Comparison of ENCODE assay signal across 18 cellular contexts in genomic region chr14:61051046-61051445, GRCh38.
DNase-seq lines count a peak whose midpoint lies in the region; ATAC-seq, FAIRE-seq and TF ChIP-seq lines count a peak whose summit lies in the region.
"Had no signal": no experiment of that assay in that cellular context is flagged by ENCODE, and none has a peak within 500 bp of the region (broad histone marks: within the 10 kb centered on the region; RNA-seq: fewer than 3 reads in every experiment).

No MANE protein-coding gene starts in this region.

- H3K27ac ChIP-seq in left ventricle myocardium inferior (replicated peaks) (no peak overlapping the region), testis (no peak overlapping the region), breast epithelium (no peak overlapping the region)
- H3K27ac ChIP-seq: stomach had no signal

- no peaks in the 10 kb centered on the region for H3K4me1 ChIP-seq in left ventricle myocardium inferior
- H3K4me1 ChIP-seq in testis: no peaks in the 10 kb centered on the region
- no peaks in the 10 kb centered on the region for H3K4me1 ChIP-seq in breast epithelium
- H3K4me1 ChIP-seq: stomach had no signal

- no peak for TF ChIP-seq CTCF in left ventricle myocardium inferior (IDR thresholded peaks at IDR 0.05; ENCODE audit: borderline replicate concordance)
- TF ChIP-seq CTCF in testis (IDR thresholded peaks at IDR 0.05): no peak
- no peak for TF ChIP-seq CTCF in breast epithelium (IDR thresholded peaks at IDR 0.05)

- intact Hi-C loops in left ventricle myocardium inferior (cut with micrococcal nuclease) (no loop called here), testis (cut with DNase I; ENCODE audit: low total_unique reads) (no loop called here), breast epithelium (cut with DNase I; ENCODE audit: low total_unique reads) (no loop called here)

- no peak overlapping the region for H3K4me3 ChIP-seq in left ventricle myocardium inferior
- no peak overlapping the region for H3K4me3 ChIP-seq in testis
- H3K4me3 ChIP-seq in breast epithelium: no peak overlapping the region
- H3K4me3 ChIP-seq: stomach had no signal

- TF ChIP-seq POLR2A in testis (IDR thresholded peaks at IDR 0.05): no peak
- no peak for TF ChIP-seq POLR2A in breast epithelium (IDR thresholded peaks at IDR 0.05)

- no peak for ATAC-seq in HG03342 (IDR thresholded peaks at IDR 0.05; ENCODE audit: unreplicated experiment)
- ATAC-seq: effector memory CD8-positive, alpha-beta T cell had no signal

- H3K9me3 ChIP-seq in left ventricle myocardium inferior (replicated peaks): peaks cover 13% of the 10 kb centered on the region
- no peaks in the 10 kb centered on the region for H3K9me3 ChIP-seq in testis
- H3K9me3 ChIP-seq in breast epithelium: peaks cover 0 to 10% of the 10 kb centered on the region in 2 donors

- peaks cover 14% of the 10 kb centered on the region for H3K36me3 ChIP-seq in left ventricle myocardium inferior
- H3K36me3 ChIP-seq in testis (ENCODE audit: low read depth, missing control alignments): no peaks in the 10 kb centered on the region
- H3K36me3 ChIP-seq in breast epithelium: no peaks in the 10 kb centered on the region

- DNase-seq in MV-4-11 (lab: John Stamatoyannopoulos, UW) (peak; percentile 72), astrocyte of the hippocampus (ENCODE audit: low read depth, low spot score) (peak; percentile 12), left ventricle myocardium inferior (peak; percentile 15), testis (peak; percentile 43), GM19239 (ENCODE audit: insufficient read length, low spot score) (no peak), breast epithelium (ENCODE audit: low spot score in 2 of 2) (no peak)
- DNase-seq: activated CD4-positive, CD25-positive, alpha-beta regulatory T cell treated with anti-CD3 and anti-CD28 coated beads, Interleukin-2, amount 50 U/mL, for 72 hours; activated CD8-positive, alpha-beta memory T cell treated with anti-CD3 and anti-CD28 coated beads, Interleukin-2, amount 50 U/mL, for 48 hours; activated naive CD4-positive, alpha-beta T cell treated with anti-CD3 and anti-CD28 coated beads for 36 hours; effector memory CD8-positive, alpha-beta T cell; GDM1; kidney; NCI-H2029; NCI-H526 treated with DMSO at 0.1 percent for 48 hours; stomach; T-helper 1 cell had no signal

- WGBS in testis, 2 donors: 46 to 56% methylated on average over 1 of the region's 1 CpG

- no peaks in the 10 kb centered on the region for H3K27me3 ChIP-seq in left ventricle myocardium inferior (ENCODE audit: low read depth)
- no peaks in the 10 kb centered on the region for H3K27me3 ChIP-seq in testis
- no peaks in the 10 kb centered on the region for H3K27me3 ChIP-seq in breast epithelium
- H3K27me3 ChIP-seq: stomach had no signal

- FAIRE-seq in GM19239 (lab: Jason Lieb, UNC): no peak
- FAIRE-seq: RCC 7860 had no signal

Comparison
In these comparisons a context has a peak if more than half of its experiments do, and no peak if none do; other contexts are left out.
1. DNase-seq: peak in MV-4-11 (single experiment), astrocyte of the hippocampus (single experiment), left ventricle myocardium inferior (single experiment) and testis (single experiment); none in GM19239 (single experiment) and breast epithelium (0 of 2).